Comparison of ENCODE assay signal across 8 cellular contexts in genomic region chr4:128863314-128864075, GRCh38. TPM values are rescaled to one million over a fixed set of nuclear protein-coding genes. Genes with fewer than 3 reads are reported as not detected.
A peak's percentile ranks its signal among the peaks of the same experiment; 100 is the strongest.
DNase-seq lines count a peak whose midpoint lies in the region; ATAC-seq lines count a peak whose summit lies in the region.

No MANE protein-coding gene starts in this region.

- ATAC-seq in GM21515 (IDR thresholded peaks at IDR 0.05; ENCODE audit: unreplicated experiment) = peak; percentile 36
- ATAC-seq in left colon = peak; percentile 82
- ATAC-seq in HG02870 (IDR thresholded peaks at IDR 0.05; ENCODE audit: unreplicated experiment) = no peak

- intact Hi-C loops in left colon (cut with DNase I, micrococcal nuclease) = loop anchor here in 1 of 2 donors (5.0 to 10.0 kb wide), 4 partner anchors 49 to 671 kb away; no protein-coding TSS in a partner anchor

- peak in 11 of 14 donors; percentile 24 to 76 (median 57) for DNase-seq in C1 segment of cervical spinal cord (lab: John Stamatoyannopoulos, UW)
- peak; percentile 20 for DNase-seq in NCI-H2107 treated with DMSO at 0.1 percent for 48 hours (lab: John Stamatoyannopoulos, UW; ENCODE audit: unreplicated experiment)
- DNase-seq in activated CD4-positive, alpha-beta T cell treated with anti-CD3 and anti-CD28 coated beads for 24 hours (ENCODE audit: low read depth in 2 of 2) = peak; percentile 54
- peak; percentile 92 for DNase-seq in cerebellar cortex (ENCODE audit: low spot score)
- peak; percentile 58 to 73 for DNase-seq in left colon
- DNase-seq in stimulated activated CD4-positive, alpha-beta T cell treated with anti-CD3 and anti-CD28 coated beads, Interleukin-2, amount 100 ng/mL, for 48 hours = peak; percentile 61 to 64

RNA-seq across cellular contexts. Expression of gene JADE1, which starts 54.0 kb away (rescaled TPM):
- 1 to 10 TPM; 5.4 to 8.4 TPM for total RNA-seq in left colon

Comparison
In these comparisons a context has a peak if more than half of its experiments do, and no peak if none do; other contexts are left out.
1. DNase-seq: peak in every context shown above with its lines; median percentile 92 in cerebellar cortex; 66 in left colon; 62 in stimulated activated CD4-positive, alpha-beta T cell treated with anti-CD3 and anti-CD28 coated beads, Interleukin-2, amount 100 ng/mL, for 48 hours; 57 in C1 segment of cervical spinal cord; 54 in activated CD4-positive, alpha-beta T cell treated with anti-CD3 and anti-CD28 coated beads for 24 hours; 20 in NCI-H2107 treated with DMSO at 0.1 percent for 48 hours.